18 cellular contexts compared by ENCODE assay signal in genomic region chr11:108669711-108670110, GRCh38.
"Had no signal": no experiment of that assay in that cellular context is flagged by ENCODE, and none has a peak within 500 bp of the region (broad histone marks: within the 10 kb centered on the region; RNA-seq: fewer than 3 reads in every experiment).

No MANE protein-coding gene starts in this region.

- FAIRE-seq: bronchial epithelial cell, kidney had no signal

- H3K27ac ChIP-seq: gastrocnemius medialis, transverse colon had no signal

- H3K9me3 ChIP-seq: gastrocnemius medialis, transverse colon had no signal

- H3K36me3 ChIP-seq: transverse colon had no signal

- H3K4me3 ChIP-seq: gastrocnemius medialis, smooth muscle cell, transverse colon had no signal

- ATAC-seq: activated CD8-positive, alpha-beta T cell treated with anti-CD3 and anti-CD28 coated beads, Interleukin-2, amount 10 ng/mL, durations not matched to agents 7 days and 5 days; activated T-cell treated with anti-CD3 and anti-CD28 coated beads, Interleukin-2, amount 50 U/mL, for 72 hours; gastrocnemius medialis; right cardiac atrium; SK-N-SH treated with all-trans-retinoic acid at 6 μM for 48 hours; stimulated activated naive CD8-positive, alpha-beta T cell treated with anti-CD3 and anti-CD28 coated beads, Interleukin-15, Interleukin-2, amounts not matched to agents 100 U/mL and 50 U/mL, for 24 hours had no signal

- DNase-seq: activated B cell treated with CpG ODN at 0.5 μM for 24 hours; activated CD4-positive, alpha-beta T cell treated with anti-CD3 and anti-CD28 coated beads for 48 hours; activated CD8-positive, alpha-beta memory T cell treated with anti-CD3 and anti-CD28 coated beads, Interleukin-2, amount 50 U/mL, for 4 hours; activated CD8-positive, alpha-beta T cell treated with anti-CD3 and anti-CD28 coated beads, Interleukin-2, amount 10 ng/mL, durations not matched to agents 7 days and 5 days; activated naive CD8-positive, alpha-beta T cell treated with anti-CD3 and anti-CD28 coated beads for 36 hours; activated T-cell treated with anti-CD3 and anti-CD28 coated beads, Interleukin-2, amount 50 U/mL, for 72 hours; anterior cingulate cortex; effector memory CD4-positive, alpha-beta T cell; gastrocnemius medialis; kidney; nephron progenitor cell; occipital lobe; right cardiac atrium; stimulated activated naive CD8-positive, alpha-beta T cell treated with anti-CD3 and anti-CD28 coated beads, Interleukin-15, Interleukin-2, amounts not matched to agents 100 U/mL and 50 U/mL, for 24 hours; transverse colon had no signal

- H3K27me3 ChIP-seq: gastrocnemius medialis, transverse colon had no signal
